Comparison of ENCODE assay signal across 12 cellular contexts in the genomic region with DNA sequence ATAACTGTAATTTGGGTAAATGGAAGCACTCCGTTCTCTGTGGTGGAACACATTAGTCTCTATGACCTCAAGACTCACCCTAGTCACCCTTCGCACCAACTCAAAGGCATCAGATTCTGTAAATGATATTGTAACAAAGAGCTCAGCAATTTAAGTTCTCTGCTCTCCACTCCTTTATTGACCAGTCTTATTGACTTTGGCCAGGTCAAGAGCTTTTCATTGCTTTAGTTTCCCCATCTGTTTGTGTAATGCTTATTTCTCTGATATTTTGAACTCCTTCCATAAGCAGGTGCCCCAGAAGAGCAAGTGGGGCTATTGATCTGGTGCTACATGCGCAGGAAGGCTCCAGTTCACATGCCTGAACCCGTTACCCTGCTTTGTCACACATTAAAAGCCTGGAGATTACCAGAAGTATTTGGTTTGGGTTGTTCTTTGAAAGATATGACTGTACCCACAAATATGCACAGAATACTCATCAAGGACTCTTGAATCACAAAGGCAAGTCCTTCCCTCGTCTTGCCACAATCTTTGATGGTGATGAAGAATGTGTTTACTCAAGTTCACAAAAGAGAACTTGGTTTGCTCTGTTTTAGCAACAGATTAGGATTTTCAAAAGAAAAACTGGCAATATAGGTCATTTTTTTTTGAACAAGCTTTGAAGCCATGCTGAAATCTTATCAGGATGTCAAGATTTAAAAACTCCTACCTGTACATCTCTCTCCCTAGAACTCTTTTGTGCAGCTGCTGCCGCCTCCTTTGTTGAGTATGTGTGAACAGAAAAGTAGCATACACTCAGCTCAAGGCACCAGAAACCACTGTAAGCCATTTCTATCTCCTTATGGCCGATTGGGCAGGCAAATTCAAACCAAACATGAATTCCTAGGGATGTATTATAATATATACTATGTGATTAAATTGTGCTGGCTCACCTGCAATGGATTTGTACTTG.
DNase-seq lines count a peak whose midpoint lies in the region; ATAC-seq, FAIRE-seq and TF ChIP-seq lines count a peak whose summit lies in the region.
"Had no signal": no experiment of that assay in that cellular context is flagged by ENCODE, and none has a peak within 500 bp of the region (broad histone marks: within the 10 kb centered on the region; RNA-seq: fewer than 3 reads in every experiment).

No MANE protein-coding gene starts in this region.

- no peak overlapping the region for H3K4me3 Mint-ChIP-seq in mesothelial cell of epicardium

- H3K9me3 Mint-ChIP-seq in mesothelial cell of epicardium: no peaks in the 10 kb centered on the region

- TF ChIP-seq POLR2A in Peyer's patch (IDR thresholded peaks at IDR 0.05): no peak

- peak overlapping the region; percentile 68 for H3K27ac Mint-ChIP-seq in mesothelial cell of epicardium

- H3K9me3 ChIP-seq in MM.1S (replicated peaks; ENCODE audit: insufficient read depth, low read length) (no peaks in the 10 kb centered on the region), Peyer's patch (no peaks in the 10 kb centered on the region)
- H3K9me3 ChIP-seq: thoracic aorta had no signal

- peaks cover 12% of the 10 kb centered on the region for H3K4me1 Mint-ChIP-seq in mesothelial cell of epicardium

- no peaks in the 10 kb centered on the region for H3K27me3 Mint-ChIP-seq in mesothelial cell of epicardium (ENCODE audit: low read depth)

- POLR2A ChIA-PET in BJ (lab: Charles Lee): no interaction called here

- H3K27ac ChIP-seq in MM.1S (ENCODE audit: low read length) (no peak overlapping the region), Peyer's patch (no peak overlapping the region)
- H3K27ac ChIP-seq: thoracic aorta had no signal

- H3K79me2 ChIP-seq in MM.1S (ENCODE audit: low read length): no peaks in the 10 kb centered on the region

- H3K36me3 Mint-ChIP-seq in mesothelial cell of epicardium: no peaks in the 10 kb centered on the region

- H3K9ac ChIP-seq in MM.1S (ENCODE audit: low read length): no peak overlapping the region

- no peaks in the 10 kb centered on the region for H3K9me2 ChIP-seq in MM.1S (replicated peaks; ENCODE audit: insufficient read depth, low read length)

- H4K20me1 ChIP-seq in MM.1S (ENCODE audit: insufficient read depth, low read length): no peaks in the 10 kb centered on the region

- H3K27me3 ChIP-seq in BJ (ENCODE audit: control insufficient read depth, insufficient read depth, low read length) (no peaks in the 10 kb centered on the region), bronchial epithelial cell (ENCODE audit: control insufficient read depth, insufficient read depth, low read length) (no peaks in the 10 kb centered on the region), MM.1S (replicated peaks; ENCODE audit: insufficient read depth, low read length) (no peaks in the 10 kb centered on the region), Peyer's patch (no peaks in the 10 kb centered on the region)

- ATAC-seq in HG03108 (IDR thresholded peaks at IDR 0.05; ENCODE audit: unreplicated experiment): no peak
- ATAC-seq: left cardiac atrium, Panc1 had no signal

- H3K4me3 ChIP-seq in BJ (ENCODE audit: low read depth, low read length) (no peak overlapping the region), bronchial epithelial cell (ENCODE audit: low read depth, low read length) (no peak overlapping the region), MM.1S (ENCODE audit: low read length) (no peak overlapping the region), Peyer's patch (no peak overlapping the region)
- no peak overlapping the region for H3K4me3 ChIP-seq in Jurkat, Clone E6-1 (ENCODE audit: low read length)
- H3K4me3 ChIP-seq: thoracic aorta had no signal

- no peak for TF ChIP-seq CTCF in BJ (IDR thresholded peaks at IDR 0.05; ENCODE audit: insufficient read depth, low read depth, low read length)
- TF ChIP-seq CTCF in bronchial epithelial cell (IDR thresholded peaks at IDR 0.05; ENCODE audit: insufficient read depth, low read length, severe bottlenecking): no peak
- no peak for TF ChIP-seq CTCF in mesothelial cell of epicardium (IDR thresholded peaks at IDR 0.05; ENCODE audit: unreplicated experiment)
- no peak for TF ChIP-seq CTCF in MM.1S (IDR thresholded peaks at IDR 0.05; ENCODE audit: low read length)
- TF ChIP-seq CTCF in Peyer's patch (IDR thresholded peaks at IDR 0.05): no peak

- no peak overlapping the region for H2AFZ ChIP-seq in MM.1S (ENCODE audit: low read length)

- peak; percentile 98 for FAIRE-seq in bronchial epithelial cell (lab: Jason Lieb, UNC)
- FAIRE-seq: G401.6 had no signal

- H3F3A ChIP-seq in MM.1S (ENCODE audit: insufficient read depth, low read length): no peaks in the 10 kb centered on the region

- H3K36me3 ChIP-seq in BJ (ENCODE audit: control insufficient read depth, insufficient read depth, low read length) (no peaks in the 10 kb centered on the region), bronchial epithelial cell (ENCODE audit: control insufficient read depth, insufficient read depth, low read length) (no peaks in the 10 kb centered on the region), MM.1S (replicated peaks; ENCODE audit: insufficient read depth, low read length) (no peaks in the 10 kb centered on the region), Peyer's patch (no peaks in the 10 kb centered on the region)
- H3K36me3 ChIP-seq: thoracic aorta had no signal

- no peaks in the 10 kb centered on the region for H3K4me1 ChIP-seq in MM.1S (ENCODE audit: low read length)
- H3K4me1 ChIP-seq in Peyer's patch: no peaks in the 10 kb centered on the region

- CTCF ChIA-PET in BJ (lab: Yijun Ruan, JAX): no interaction called here

- DNase-seq in BJ (ENCODE audit: low read depth) (peak; percentile 27), bronchial epithelial cell (ENCODE audit: low read depth) (peak; percentile 99), mesothelial cell of epicardium (ENCODE audit: low spot score in 2 of 2, unreplicated experiment in 2 of 2) (no peak), MM.1S (no peak), Kasumi-1 (lab: John Stamatoyannopoulos, UW) (no peak), Peyer's patch (no peak)
- DNase-seq in Jurkat, Clone E6-1 (ENCODE audit: low read depth, low spot score): peak; percentile 85
- DNase-seq: left cardiac atrium had no signal

- no peak overlapping the region for H3K4me2 ChIP-seq in MM.1S (ENCODE audit: low read depth, low read length)

Comparison
In these comparisons a context has a peak if more than half of its experiments do, and no peak if none do; other contexts are left out.
1. DNase-seq: peak in BJ (single experiment), Jurkat, Clone E6-1 (single experiment) and bronchial epithelial cell (single experiment); none in mesothelial cell of epicardium (0 of 2), MM.1S (single experiment), Kasumi-1 (0 of 2) and Peyer's patch (0 of 3).